ENCODE assay signal across 8 cellular contexts in the genomic region with DNA sequence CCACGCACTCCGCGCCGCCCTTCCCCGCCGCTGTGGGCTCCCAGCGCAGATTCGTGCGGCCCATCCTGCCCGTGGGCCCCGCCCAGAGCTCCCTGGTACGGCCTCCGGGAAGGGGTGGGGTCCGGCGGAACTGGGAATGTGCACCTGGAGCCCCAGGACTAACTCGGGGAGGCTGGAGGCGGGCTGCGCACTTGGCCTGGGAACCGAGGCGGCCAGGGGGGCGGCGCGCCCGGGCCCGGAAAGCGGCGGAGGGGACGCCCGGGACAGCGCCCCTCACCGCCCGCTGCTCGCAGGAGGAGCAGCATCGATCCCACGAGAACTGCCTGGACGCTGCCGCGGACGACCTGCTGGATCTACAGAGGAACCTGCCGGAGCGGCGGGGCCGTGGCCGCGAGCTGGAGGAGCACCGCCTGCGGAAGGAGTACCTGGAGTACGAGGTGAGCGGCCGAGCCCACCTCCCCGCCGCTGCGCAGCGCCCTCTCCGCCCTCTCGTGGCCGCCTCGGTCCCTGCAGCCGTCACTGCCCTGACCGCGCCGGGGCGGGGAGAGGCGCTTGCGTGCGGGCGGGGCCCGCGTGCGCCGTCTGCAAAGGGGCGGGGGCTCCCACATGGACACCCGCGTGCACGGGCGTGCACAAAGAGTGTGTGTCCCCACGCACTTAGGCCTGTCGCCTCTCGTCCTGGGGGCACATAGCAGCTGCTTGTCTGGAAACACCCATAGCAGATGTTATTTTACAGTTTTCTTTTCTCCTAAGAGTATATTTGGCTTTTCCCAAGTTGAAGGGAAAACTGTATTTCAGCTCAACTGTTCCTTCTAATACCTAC. TPM values are rescaled to one million over a fixed set of nuclear protein-coding genes. Genes with fewer than 3 reads are reported as not detected.
DNase-seq lines count a peak whose midpoint lies in the region; ATAC-seq and TF ChIP-seq lines count a peak whose summit lies in the region.

No MANE protein-coding gene starts in this region.

- no TSS peak for BruUV-seq in HCT116 (replicated peaks; lab: Mats Ljungman, UMichigan)

- ATAC-seq in DND-41 (ENCODE audit: insufficient read depth, low read depth) (no peak), HCT116 (peak; percentile 86), GM19324 (IDR thresholded peaks at IDR 0.05; ENCODE audit: low FRiP score, unreplicated experiment) (no peak)
- peak; percentile 78 to 85 for ATAC-seq in activated CD4-positive, CD25-positive, alpha-beta regulatory T cell treated with anti-CD3 and anti-CD28 coated beads, Interleukin-2, amount 50 U/mL, for 24 hours

- H4K20me1 ChIP-seq in DND-41 (ENCODE audit: insufficient read depth, low read length), result peaks cover 38% of the 10 kb centered on the region
- no peaks in the 10 kb centered on the region for H4K20me1 ChIP-seq in HCT116 (ENCODE audit: insufficient read depth)

- no peak overlapping the region for H3K4me2 ChIP-seq in DND-41 (ENCODE audit: insufficient read depth, low read length)
- H3K4me2 ChIP-seq in HCT116 (ENCODE audit: low read length), result peak overlapping the region; percentile 92

- no peak overlapping the region for H3K9ac ChIP-seq in DND-41 (ENCODE audit: low read depth, low read length)
- peak overlapping the region; percentile 57 for H3K9ac ChIP-seq in HCT116 (ENCODE audit: low read length)

- no peaks in the 10 kb centered on the region for H3K9me3 ChIP-seq in DND-41 (ENCODE audit: insufficient read depth, low read length, severe bottlenecking)
- no peaks in the 10 kb centered on the region for H3K9me3 ChIP-seq in HCT116 (ENCODE audit: control insufficient read depth in 1 of 2, insufficient read depth in 1 of 2, low read depth in 1 of 2, low read length in 2 of 2)

- H2AFZ ChIP-seq in DND-41 (ENCODE audit: low read depth, low read length) (no peak overlapping the region), HCT116 (ENCODE audit: low read depth, low read length, poor library complexity, severe bottlenecking) (no peak overlapping the region)

- TF ChIP-seq POLR2A in HCT116 (IDR thresholded peaks at IDR 0.05; ENCODE audit: borderline replicate concordance, extremely low read depth, insufficient read depth, insufficient read length), result peak; percentile 46

- H3K4me3 ChIP-seq in DND-41 (ENCODE audit: low read depth in 1 of 2, low read length in 2 of 2) (no peak overlapping the region), HCT116 (replicated peaks in 1 of 2; ENCODE audit: low read depth in 1 of 2, low read length in 2 of 2) (peak overlapping the region; percentile 50 to 69)

- no peak for DNase-seq in DND-41
- DNase-seq in HCT116 (ENCODE audit: low read depth, low spot score), result peak; percentile 71
- DNase-seq in NCI-H146 treated with DMSO at 0.1 percent for 48 hours (lab: John Stamatoyannopoulos, UW; ENCODE audit: unreplicated experiment), result peak; percentile 71
- peak; percentile 57 for DNase-seq in central memory CD4-positive, alpha-beta T cell
- DNase-seq in iris pigment epithelial cell (ENCODE audit: low read depth), result peak; percentile 66
- peak; percentile 85 for DNase-seq in stimulated activated CD4-positive, alpha-beta T cell treated with anti-CD3 and anti-CD28 coated beads, Interleukin-12 subunit alpha, Interleukin-12 subunit beta, amount 100 ng/mL, for 4 hours

- POLR2A ChIA-PET in HCT116 (lab: Charles Lee), result interaction anchor here (0.5 to 2.3 kb wide), 10 partner anchors 21 to 706 kb away, joined by 3 to 11 read pairs (median 6); no protein-coding TSS in a partner anchor

- H3K36me3 ChIP-seq in DND-41 (ENCODE audit: insufficient read depth, low read length) (peaks cover 91% of the 10 kb centered on the region), HCT116 (ENCODE audit: control insufficient read depth in 1 of 2, insufficient read depth in 2 of 2, low read length in 2 of 2) (no peaks in the 10 kb centered on the region; a peak in 1 of 4 replicates)

- TF ChIP-seq CTCF in DND-41 (IDR thresholded peaks at IDR 0.05; ENCODE audit: borderline replicate concordance, extremely low read depth, low read length, poor library complexity, severe bottlenecking), result peak; percentile 10
- TF ChIP-seq CTCF in HCT116 (IDR thresholded peaks at IDR 0.05 in 2 of 3, conservative IDR thresholded peaks at IDR 0.05 in 1 of 3; ENCODE audit: borderline replicate concordance in 1 of 3, insufficient read depth in 1 of 3, low read depth in 2 of 3, low read length in 2 of 3), result peak; percentile 71 to 98 (median 80)

- CTCF ChIA-PET in HCT116 (lab: Charles Lee), result interaction anchor here (0.6 to 4.1 kb wide), 31 partner anchors 12 to 257 kb away, joined by 3 to 103 read pairs (median 4); no protein-coding TSS in a partner anchor

- no peaks in the 10 kb centered on the region for H3K27me3 ChIP-seq in DND-41 (ENCODE audit: insufficient read depth, low read length, poor library complexity)
- no peaks in the 10 kb centered on the region for H3K27me3 ChIP-seq in HCT116 (ENCODE audit: insufficient read depth, low read length)

- H3K79me2 ChIP-seq in DND-41 (ENCODE audit: insufficient read depth, low read length) (no peaks in the 10 kb centered on the region), HCT116 (ENCODE audit: insufficient read depth, low read length) (no peaks in the 10 kb centered on the region)

- RAD21 ChIA-PET in HCT116 (lab: Charles Lee; ENCODE audit: low non-redundant PET in 1 of 2, low total read pairs in 2 of 2, uncharacterized antibody in 2 of 2, unreplicated experiment in 2 of 2), result interaction anchor here (0.6 to 1.3 kb wide), 7 partner anchors 36 to 182 kb away, joined by 3 to 12 read pairs (median 3); no protein-coding TSS in a partner anchor

- TF ChIP-seq RAD21 in HCT116 (IDR thresholded peaks at IDR 0.05; ENCODE audit: low read depth), result peak; percentile 80

- intact Hi-C loops in HCT116 (cut with micrococcal nuclease), result loop anchor here (1.0 to 5.0 kb wide), 4 partner anchors 36 to 119 kb away; no protein-coding TSS in a partner anchor

- no peak overlapping the region for H3K27ac ChIP-seq in DND-41 (ENCODE audit: low read length)
- H3K27ac ChIP-seq in HCT116 (ENCODE audit: low read depth, low read length), result peak overlapping the region; percentile 93

- H3K4me1 ChIP-seq in DND-41 (ENCODE audit: insufficient read depth, low read length), result no peaks in the 10 kb centered on the region
- H3K4me1 ChIP-seq in HCT116 (ENCODE audit: control insufficient read depth in 1 of 2, insufficient read depth in 2 of 2, low read length in 2 of 2), result peaks cover 12 to 34% of the 10 kb centered on the region in 2 experiments

- no peaks in the 10 kb centered on the region for H3K9me2 ChIP-seq in HCT116 (ENCODE audit: insufficient read depth)

TF ChIP-seq in HCT116, 20 proteins besides CTCF, POLR2A, EP300 and RAD21:
- TF ChIP-seq CBX3 (IDR thresholded peaks at IDR 0.05; ENCODE audit: low read depth), result peak; percentile 58; the same call in 1 of the 2 replicates
- peak; percentile 67; the same call in 1 of the 2 replicates for TF ChIP-seq ZFX (IDR thresholded peaks at IDR 0.05)
- TF ChIP-seq YY1 (IDR thresholded peaks at IDR 0.05; ENCODE audit: extremely low read depth, insufficient replicate concordance, low read depth, low read length), result peak; percentile 4
- TF ChIP-seq CEBPB (IDR thresholded peaks at IDR 0.05; ENCODE audit: low read depth), result no peak
- TF ChIP-seq, protein P1, sequence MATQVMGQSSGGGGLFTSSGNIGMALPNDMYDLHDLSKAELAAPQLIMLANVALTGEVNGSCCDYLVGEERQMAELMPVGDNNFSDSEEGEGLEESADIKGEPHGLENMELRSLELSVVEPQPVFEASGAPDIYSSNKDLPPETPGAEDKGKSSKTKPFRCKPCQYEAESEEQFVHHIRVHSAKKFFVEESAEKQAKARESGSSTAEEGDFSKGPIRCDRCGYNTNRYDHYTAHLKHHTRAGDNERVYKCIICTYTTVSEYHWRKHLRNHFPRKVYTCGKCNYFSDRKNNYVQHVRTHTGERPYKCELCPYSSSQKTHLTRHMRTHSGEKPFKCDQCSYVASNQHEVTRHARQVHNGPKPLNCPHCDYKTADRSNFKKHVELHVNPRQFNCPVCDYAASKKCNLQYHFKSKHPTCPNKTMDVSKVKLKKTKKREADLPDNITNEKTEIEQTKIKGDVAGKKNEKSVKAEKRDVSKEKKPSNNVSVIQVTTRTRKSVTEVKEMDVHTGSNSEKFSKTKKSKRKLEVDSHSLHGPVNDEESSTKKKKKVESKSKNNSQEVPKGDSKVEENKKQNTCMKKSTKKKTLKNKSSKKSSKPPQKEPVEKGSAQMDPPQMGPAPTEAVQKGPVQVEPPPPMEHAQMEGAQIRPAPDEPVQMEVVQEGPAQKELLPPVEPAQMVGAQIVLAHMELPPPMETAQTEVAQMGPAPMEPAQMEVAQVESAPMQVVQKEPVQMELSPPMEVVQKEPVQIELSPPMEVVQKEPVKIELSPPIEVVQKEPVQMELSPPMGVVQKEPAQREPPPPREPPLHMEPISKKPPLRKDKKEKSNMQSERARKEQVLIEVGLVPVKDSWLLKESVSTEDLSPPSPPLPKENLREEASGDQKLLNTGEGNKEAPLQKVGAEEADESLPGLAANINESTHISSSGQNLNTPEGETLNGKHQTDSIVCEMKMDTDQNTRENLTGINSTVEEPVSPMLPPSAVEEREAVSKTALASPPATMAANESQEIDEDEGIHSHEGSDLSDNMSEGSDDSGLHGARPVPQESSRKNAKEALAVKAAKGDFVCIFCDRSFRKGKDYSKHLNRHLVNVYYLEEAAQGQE (IDR thresholded peaks at IDR 0.05; ENCODE audit: low read depth), result no peak
- TF ChIP-seq, protein P2, sequence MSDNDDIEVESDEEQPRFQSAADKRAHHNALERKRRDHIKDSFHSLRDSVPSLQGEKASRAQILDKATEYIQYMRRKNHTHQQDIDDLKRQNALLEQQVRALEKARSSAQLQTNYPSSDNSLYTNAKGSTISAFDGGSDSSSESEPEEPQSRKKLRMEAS (IDR thresholded peaks at IDR 0.05), result peak; percentile 96
- TF ChIP-seq POLR2AphosphoS5 (IDR thresholded peaks at IDR 0.05; ENCODE audit: low read depth, low read length), result peak; percentile 72; the same call in 1 of the 2 replicates
- TF ChIP-seq SRF (IDR thresholded peaks at IDR 0.05; ENCODE audit: low read depth), result no peak

RNA-seq across cellular contexts. Expression of a gene that starts 25.2 kb away (rescaled TPM):
- total RNA-seq in HCT116 (2021; ENCODE audit: unreplicated experiment), result 12.6 TPM
- 7.4 and 8.1 TPM in 2 replicates for polyA plus RNA-seq in HCT116 (2012)

Comparison
In these comparisons a context has a peak if more than half of its experiments do, and no peak if none do; other contexts are left out.
1. ATAC-seq: peak in HCT116 (single experiment) and activated CD4-positive, CD25-positive, alpha-beta regulatory T cell treated with anti-CD3 and anti-CD28 coated beads, Interleukin-2, amount 50 U/mL, for 24 hours (2 of 2); none in DND-41 (single experiment) and GM19324 (single experiment).
2. H3K4me3 ChIP-seq: peak in HCT116 (2 of 2); none in DND-41 (0 of 2).